In genomic region chr5:164203581-164204225, GRCh38 we compare ENCODE assay signal across 1 cellular context.
TF ChIP-seq lines count a peak whose summit lies in the region.

No MANE protein-coding gene starts in this region.

TF ChIP-seq in SK-N-SH treated with all-trans-retinoic acid at 6 μM for 48 hours, 23 proteins besides CTCF, POLR2A, EP300 and RAD21 (continued from another document):
- TF ChIP-seq TSHZ2 (CRISPR knock-in tag; IDR thresholded peaks at IDR 0.05) (no peak), PPARA (CRISPR knock-in tag; IDR thresholded peaks at IDR 0.05; ENCODE audit: borderline replicate concordance) (no peak), TCF4 (CRISPR knock-in tag; IDR thresholded peaks at IDR 0.05; ENCODE audit: borderline replicate concordance) (no peak), ESRRG (CRISPR knock-in tag; IDR thresholded peaks at IDR 0.05) (no peak), CSRNP3 (CRISPR knock-in tag; IDR thresholded peaks at IDR 0.05) (no peak)
